8 cellular contexts compared by ENCODE assay signal in the genomic region with DNA sequence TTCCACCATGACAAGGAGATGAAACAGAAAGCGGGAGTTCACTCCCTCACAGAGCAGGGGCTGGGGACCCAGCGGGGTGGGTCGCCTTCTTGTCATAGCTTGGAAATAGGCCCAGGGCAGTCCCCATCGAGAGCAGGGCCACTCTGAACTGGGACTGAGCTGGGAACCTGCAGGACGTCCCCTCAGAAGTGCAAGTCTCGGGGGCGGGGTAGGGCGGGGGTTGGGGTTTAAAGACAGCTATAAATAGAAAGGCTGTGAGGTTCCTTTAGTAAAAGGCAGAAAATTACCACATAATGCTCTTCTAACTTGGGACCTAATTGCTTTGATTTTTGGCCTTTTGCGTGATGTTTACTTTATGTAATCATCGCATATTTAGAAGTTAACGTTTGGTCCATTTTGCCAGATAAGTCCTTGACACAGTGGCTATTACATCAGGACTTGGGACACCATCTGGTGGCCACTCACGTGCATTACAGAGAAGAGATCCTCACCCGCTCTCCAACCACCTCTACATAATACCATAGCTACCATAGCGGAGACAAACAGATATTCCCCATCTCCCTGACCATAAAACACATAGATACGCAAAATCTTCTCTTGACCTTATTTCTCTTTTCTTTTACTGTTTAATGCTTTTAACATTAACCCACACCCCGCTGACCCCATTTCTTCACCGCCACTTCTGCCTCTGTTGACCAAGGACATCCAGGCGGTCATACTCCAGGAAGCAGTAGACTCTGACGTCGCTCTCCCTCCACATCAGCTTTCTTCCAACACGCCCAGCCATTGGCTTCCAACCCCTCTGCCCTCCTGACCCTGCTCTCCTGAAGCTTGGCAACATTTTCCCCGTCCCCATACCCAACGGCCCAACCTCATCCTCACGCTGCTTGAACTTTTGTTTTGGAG. TPM values are rescaled to one million over a fixed set of nuclear protein-coding genes. Genes with fewer than 3 reads are reported as not detected.
DNase-seq lines count a peak whose midpoint lies in the region; ATAC-seq and TF ChIP-seq lines count a peak whose summit lies in the region.

No MANE protein-coding gene starts in this region.

- no peaks in the 10 kb centered on the region for H3K9me3 ChIP-seq in PC-3 (ENCODE audit: low read length)
- no peaks in the 10 kb centered on the region for H3K9me3 ChIP-seq in neutrophil

- DNase-seq in EH (ENCODE audit: low read depth) (peak; percentile 76), PC-3 (peak; percentile 58), germinal center (ENCODE audit: low spot score) (peak; percentile 63), posterior vena cava (ENCODE audit: low spot score) (no peak)
- DNase-seq in activated naive CD4-positive, alpha-beta T cell treated with anti-CD3 and anti-CD28 coated beads for 36 hours: peak; percentile 69

- H3K4me3 Mint-ChIP-seq in activated naive CD4-positive, alpha-beta T cell treated with anti-CD3 and anti-CD28 coated beads for 36 hours: no peak overlapping the region

- peaks cover 64% of the 10 kb centered on the region for H3K4me1 Mint-ChIP-seq in activated naive CD4-positive, alpha-beta T cell treated with anti-CD3 and anti-CD28 coated beads for 36 hours (ENCODE audit: low read depth)

- no peaks in the 10 kb centered on the region for H3K79me2 ChIP-seq in PC-3 (ENCODE audit: low read length)

- no peaks in the 10 kb centered on the region for H3F3A ChIP-seq in PC-3 (ENCODE audit: low read length, unreplicated experiment)

- H3K9ac ChIP-seq in PC-3 (ENCODE audit: low read length): no peak overlapping the region

- H3K27me3 ChIP-seq in PC-3 (ENCODE audit: low read length) (peaks cover 5% of the 10 kb centered on the region; the same call in 1 of the 2 replicates), neutrophil (no peaks in the 10 kb centered on the region)

- H3K4me1 ChIP-seq in PC-3 (ENCODE audit: insufficient read depth, low read length) (no peaks in the 10 kb centered on the region), neutrophil (ENCODE audit: control insufficient read depth in 1 of 2, insufficient read depth in 1 of 2, low read depth in 1 of 2, low read length in 1 of 2) (peaks cover 32% of the 10 kb centered on the region in 2 experiments)

- no peak overlapping the region for H2AFZ ChIP-seq in PC-3 (ENCODE audit: low read length)

- no peaks in the 10 kb centered on the region for H3K27me3 Mint-ChIP-seq in activated naive CD4-positive, alpha-beta T cell treated with anti-CD3 and anti-CD28 coated beads for 36 hours (ENCODE audit: low read depth)

- H3K9me2 ChIP-seq in PC-3 (replicated peaks; ENCODE audit: low read length): no peaks in the 10 kb centered on the region

- POLR2A ChIA-PET in PC-3 (lab: Charles Lee; ENCODE audit: unreplicated experiment): no interaction called here

- TF ChIP-seq CTCF in PC-3 (conservative IDR thresholded peaks at IDR 0.05; ENCODE audit: low read depth, low read length) (peak; percentile 62), neutrophil (IDR thresholded peaks at IDR 0.05) (peak; percentile 62)

- no peaks in the 10 kb centered on the region for H4K20me1 ChIP-seq in PC-3 (ENCODE audit: low read length)

- H3K27ac ChIP-seq in PC-3 (ENCODE audit: low read length) (no peak overlapping the region), neutrophil (peak overlapping the region; percentile 16)

- H3K36me3 ChIP-seq in PC-3 (ENCODE audit: low read depth, low read length): no peaks in the 10 kb centered on the region
- peaks cover 99% of the 10 kb centered on the region for H3K36me3 ChIP-seq in neutrophil

- H3K4me2 ChIP-seq in PC-3 (ENCODE audit: low read length): no peak overlapping the region

- peak; percentile 51 for ATAC-seq in HG03354 (IDR thresholded peaks at IDR 0.05; ENCODE audit: poor library complexity, severe bottlenecking, unreplicated experiment)
- peak; percentile 56 for ATAC-seq in PC-3
- ATAC-seq in HG03460 (IDR thresholded peaks at IDR 0.05; ENCODE audit: unreplicated experiment): no peak

- H3K27ac Mint-ChIP-seq in activated naive CD4-positive, alpha-beta T cell treated with anti-CD3 and anti-CD28 coated beads for 36 hours: no peak overlapping the region

- H3K36me3 Mint-ChIP-seq in activated naive CD4-positive, alpha-beta T cell treated with anti-CD3 and anti-CD28 coated beads for 36 hours (ENCODE audit: low read depth): peaks cover 12% of the 10 kb centered on the region

- CTCF ChIA-PET in PC-3 (lab: Charles Lee): no interaction called here
- CTCF ChIA-PET in activated naive CD4-positive, alpha-beta T cell treated with anti-CD3 and anti-CD28 coated beads for 36 hours (lab: Charles Lee): interaction anchor here (0.5 to 3.2 kb wide), 20 partner anchors 15 to 400 kb away, joined by 3 to 20 read pairs (median 4); a partner anchor contains a TSS

- BruUV-seq in PC-3 (replicated peaks; lab: Mats Ljungman, UMichigan): no TSS peak

- H3K9me3 Mint-ChIP-seq in activated naive CD4-positive, alpha-beta T cell treated with anti-CD3 and anti-CD28 coated beads for 36 hours: no peaks in the 10 kb centered on the region

- intact Hi-C loops in PC-3 (cut with micrococcal nuclease) (no loop called here), posterior vena cava (cut with DNase I) (no loop called here)
- intact Hi-C loops in activated naive CD4-positive, alpha-beta T cell treated with anti-CD3 and anti-CD28 coated beads for 36 hours (cut with micrococcal nuclease): loop anchor here (2.0 to 10.0 kb wide), 8 partner anchors 38 to 513 kb away; a partner anchor contains a TSS

- H3K4me3 ChIP-seq in PC-3 (ENCODE audit: low read length) (no peak overlapping the region), neutrophil (ENCODE audit: low read depth in 1 of 2, low read length in 1 of 2) (no peak overlapping the region)

RNA-seq across cellular contexts. Expression of a gene that starts 27.5 kb away (rescaled TPM):
- not detected in 2 replicates for total RNA-seq in PC-3 (2014; rRNA removed)
- total RNA-seq in activated naive CD4-positive, alpha-beta T cell treated with anti-CD3 and anti-CD28 coated beads for 36 hours: under 1 TPM; 0.12 to 0.22 TPM
- 1 to 10 TPM; 1.1 to 2.1 TPM for total RNA-seq in posterior vena cava
